Comparison of ENCODE assay signal across 15 cellular contexts in genomic region chr10:31158000-31158658, GRCh38.
DNase-seq lines count a peak whose midpoint lies in the region; ATAC-seq and TF ChIP-seq lines count a peak whose summit lies in the region.
"Had no signal": no experiment of that assay in that cellular context is flagged by ENCODE, and none has a peak within 500 bp of the region (broad histone marks: within the 10 kb centered on the region; RNA-seq: fewer than 3 reads in every experiment).

No MANE protein-coding gene starts in this region.

- H3K9me3 ChIP-seq in SK-N-SH = peaks cover 5% of the 10 kb centered on the region; the same call in 1 of the 2 replicates
- no peaks in the 10 kb centered on the region for H3K9me3 ChIP-seq in mesenchymal stem cell (ENCODE audit: control insufficient read depth, low read length)
- H3K9me3 ChIP-seq: HAP-1 had no signal

- DNase-seq in SK-N-SH (no peak), endothelial cell (ENCODE audit: low spot score) (no peak), mesenchymal stem cell (no peak)
- DNase-seq: activated T-cell treated with anti-CD3 and anti-CD28 coated beads, Interleukin-2, amount 50 U/mL, for 48 hours; naive B cell; NCI-H1694 treated with DMSO at 0.1 percent for 48 hours; spleen had no signal

- peaks cover 4% of the 10 kb centered on the region for H3K36me3 Mint-ChIP-seq in endothelial cell (ENCODE audit: low read depth, unreplicated experiment)
- H3K36me3 Mint-ChIP-seq: naive B cell had no signal

- CTCF ChIA-PET in SK-N-SH (lab: Yijun Ruan, JAX) = no interaction called here

- H3K27ac Mint-ChIP-seq in endothelial cell (ENCODE audit: unreplicated experiment) = peak overlapping the region; percentile 5
- H3K27ac Mint-ChIP-seq: IgD-negative memory B cell, naive B cell had no signal

- H4K8ac ChIP-seq in mesenchymal stem cell (ENCODE audit: low read length) = no peak overlapping the region

- H3K27ac ChIP-seq in SK-N-SH (ENCODE audit: low read depth in 2 of 2, low read length in 1 of 2) = peak overlapping the region; percentile 37 to 67; a peak in 3 of 4 replicates
- H3K27ac ChIP-seq in mesenchymal stem cell (ENCODE audit: low read length, poor library complexity, severe bottlenecking) = no peak overlapping the region
- peak overlapping the region; percentile 54 for H3K27ac ChIP-seq in urinary bladder (ENCODE audit: low read depth)

- H3K9me2 ChIP-seq in SK-N-SH = no peaks in the 10 kb centered on the region

- H2BK12ac ChIP-seq in mesenchymal stem cell (ENCODE audit: low read length in 2 of 2) = no peak overlapping the region

- H3K4me1 Mint-ChIP-seq in endothelial cell (ENCODE audit: unreplicated experiment) = peaks cover 8% of the 10 kb centered on the region
- H3K4me1 Mint-ChIP-seq: IgD-negative memory B cell, naive B cell had no signal

- H2AK5ac ChIP-seq in mesenchymal stem cell (ENCODE audit: low read length, severe bottlenecking) = no peak overlapping the region

- H3K27me3 ChIP-seq in SK-N-SH (ENCODE audit: insufficient read depth) = no peaks in the 10 kb centered on the region
- no peaks in the 10 kb centered on the region for H3K27me3 ChIP-seq in mesenchymal stem cell (ENCODE audit: control insufficient read depth in 1 of 2, insufficient read depth in 1 of 2, low read length in 2 of 2)
- H3K27me3 ChIP-seq: spleen had no signal

- H3K4me2 ChIP-seq in SK-N-SH (no peak overlapping the region), mesenchymal stem cell (ENCODE audit: low read length, poor library complexity, severe bottlenecking) (no peak overlapping the region)

- H3K4me3 ChIP-seq in SK-N-SH (ENCODE audit: low read depth in 2 of 2, low read length in 1 of 2) = no peak overlapping the region
- H3K4me3 ChIP-seq in mesenchymal stem cell (ENCODE audit: insufficient read depth in 1 of 2, low read depth in 1 of 2, low read length in 2 of 2) = peak overlapping the region in 1 of 2 experiments; percentile 50
- H3K4me3 ChIP-seq in urinary bladder (ENCODE audit: low read depth, low read length) = no peak overlapping the region
- H3K4me3 ChIP-seq: HAP-1, spleen had no signal

- H3F3A ChIP-seq in SK-N-SH (replicated peaks; ENCODE audit: insufficient read depth) = peaks cover 6% of the 10 kb centered on the region

- no peak for TF ChIP-seq EP300 in SK-N-SH (IDR thresholded peaks at IDR 0.05; ENCODE audit: borderline replicate concordance in 1 of 2, low read depth in 1 of 2, low read length in 1 of 2)

- TF ChIP-seq CTCF in SK-N-SH (IDR thresholded peaks at IDR 0.05) (no peak), endothelial cell (IDR thresholded peaks at IDR 0.05; ENCODE audit: unreplicated experiment) (no peak)

- H3K79me1 ChIP-seq in mesenchymal stem cell (replicated peaks; ENCODE audit: low read length, poor library complexity, severe bottlenecking) = no peaks in the 10 kb centered on the region

- H3K4ac ChIP-seq in mesenchymal stem cell (ENCODE audit: low read depth in 1 of 2, low read length in 2 of 2) = no peak overlapping the region

- ATAC-seq in SK-N-SH treated with all-trans-retinoic acid at 6 μM for 48 hours = no peak
- no peak for ATAC-seq in HG02610 (IDR thresholded peaks at IDR 0.05; ENCODE audit: unreplicated experiment)
- no peak for ATAC-seq in HG03469 (IDR thresholded peaks at IDR 0.05; ENCODE audit: unreplicated experiment)
- no peak for ATAC-seq in HG02938 (IDR thresholded peaks at IDR 0.05; ENCODE audit: unreplicated experiment)
- ATAC-seq: activated CD4-positive, CD25-positive, alpha-beta regulatory T cell treated with anti-CD3 and anti-CD28 coated beads, Interleukin-2, amount 50 U/mL, for 24 hours had no signal

- H3K4me1 ChIP-seq in SK-N-SH (ENCODE audit: control insufficient read depth in 1 of 2, insufficient read depth in 2 of 2, low read depth in 1 of 2, low read length in 1 of 2) (peaks cover 6 to 9% of the 10 kb centered on the region in 2 experiments; a peak in 3 of 4 replicates), mesenchymal stem cell (ENCODE audit: control insufficient read depth, insufficient read depth, low read depth, low read length) (peaks cover 3% of the 10 kb centered on the region), urinary bladder (ENCODE audit: insufficient read depth) (no peaks in the 10 kb centered on the region)
- H3K4me1 ChIP-seq: HAP-1 had no signal

- no peaks in the 10 kb centered on the region for H3K9me3 Mint-ChIP-seq in endothelial cell (ENCODE audit: unreplicated experiment)

- H3K9ac ChIP-seq in SK-N-SH (no peak overlapping the region), mesenchymal stem cell (ENCODE audit: low read length) (peak overlapping the region; percentile 53)

- H2BK15ac ChIP-seq in mesenchymal stem cell (ENCODE audit: low read depth, poor library complexity, severe bottlenecking) = no peak overlapping the region

- no peak overlapping the region; the same call in 1 of the 2 replicates for H2AFZ ChIP-seq in SK-N-SH (ENCODE audit: low read depth)
- no peak overlapping the region for H2AFZ ChIP-seq in mesenchymal stem cell (ENCODE audit: low read depth, low read length)

- no peak overlapping the region for H4K91ac ChIP-seq in mesenchymal stem cell (ENCODE audit: low read length)

- no peak for TF ChIP-seq RAD21 in SK-N-SH (IDR thresholded peaks at IDR 0.05; ENCODE audit: low read length)

- no peak overlapping the region for H3K4me3 Mint-ChIP-seq in endothelial cell (ENCODE audit: unreplicated experiment)
- H3K4me3 Mint-ChIP-seq: IgD-negative memory B cell, naive B cell had no signal

- H3K14ac ChIP-seq in mesenchymal stem cell (ENCODE audit: low read length in 2 of 2) = no peak overlapping the region

- 91% methylated on average over 9 of the region's 9 CpGs for WGBS in SK-N-SH (ENCODE audit: low lambda C conversion rate)
- WGBS in mesenchymal stem cell = 91% methylated on average over 7 of the region's 9 CpGs
- 56% methylated on average over 9 of the region's 9 CpGs for WGBS in urinary bladder

- no peaks in the 10 kb centered on the region for H3K27me3 Mint-ChIP-seq in endothelial cell (ENCODE audit: unreplicated experiment)
- H3K27me3 Mint-ChIP-seq: IgD-negative memory B cell, naive B cell had no signal

- H3K36me3 ChIP-seq in SK-N-SH (replicated peaks in 1 of 2; ENCODE audit: control insufficient read depth in 1 of 2, insufficient read depth in 2 of 2, low read length in 1 of 2) = peaks cover 0 to 5% of the 10 kb centered on the region in 2 experiments
- H3K36me3 ChIP-seq in mesenchymal stem cell (ENCODE audit: control insufficient read depth in 1 of 2, insufficient read depth in 2 of 2, low read depth in 1 of 2, low read length in 2 of 2) = no peaks in the 10 kb centered on the region
- H3K36me3 ChIP-seq in urinary bladder (ENCODE audit: insufficient read depth) = no peaks in the 10 kb centered on the region
- H3K36me3 ChIP-seq: HAP-1, spleen had no signal

- no peak overlapping the region for H2BK5ac ChIP-seq in mesenchymal stem cell (ENCODE audit: low read depth, low read length, poor library complexity, severe bottlenecking)

- POLR2A ChIA-PET in SK-N-SH (lab: Yijun Ruan, JAX) = no interaction called here

- no peaks in the 10 kb centered on the region for H3K79me2 ChIP-seq in SK-N-SH (ENCODE audit: insufficient read depth)

- H3K18ac ChIP-seq in mesenchymal stem cell (ENCODE audit: low read depth in 1 of 2, low read length in 2 of 2) = no peak overlapping the region

- H3K23ac ChIP-seq in mesenchymal stem cell (ENCODE audit: low read length in 2 of 2) = no peak overlapping the region

- no peak overlapping the region for H2BK120ac ChIP-seq in mesenchymal stem cell (ENCODE audit: low read depth, low read length)

- no peaks in the 10 kb centered on the region for H4K20me1 ChIP-seq in SK-N-SH (ENCODE audit: insufficient read depth)

TF ChIP-seq in SK-N-SH, 30 proteins besides CTCF, POLR2A, EP300 and RAD21 (continues in another document):
- TF ChIP-seq, protein P1, sequence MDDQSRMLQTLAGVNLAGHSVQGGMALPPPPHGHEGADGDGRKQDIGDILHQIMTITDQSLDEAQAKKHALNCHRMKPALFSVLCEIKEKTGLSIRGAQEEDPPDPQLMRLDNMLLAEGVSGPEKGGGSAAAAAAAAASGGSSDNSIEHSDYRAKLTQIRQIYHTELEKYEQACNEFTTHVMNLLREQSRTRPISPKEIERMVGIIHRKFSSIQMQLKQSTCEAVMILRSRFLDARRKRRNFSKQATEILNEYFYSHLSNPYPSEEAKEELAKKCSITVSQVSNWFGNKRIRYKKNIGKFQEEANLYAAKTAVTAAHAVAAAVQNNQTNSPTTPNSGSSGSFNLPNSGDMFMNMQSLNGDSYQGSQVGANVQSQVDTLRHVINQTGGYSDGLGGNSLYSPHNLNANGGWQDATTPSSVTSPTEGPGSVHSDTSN (IDR thresholded peaks at IDR 0.05) = no peak
- no peak for TF ChIP-seq TEAD4 (IDR thresholded peaks at IDR 0.05; ENCODE audit: borderline replicate concordance, insufficient read depth)
- no peak for TF ChIP-seq NRF1 (IDR thresholded peaks at IDR 0.05; ENCODE audit: low read depth, low read length)
- TF ChIP-seq, protein P2, sequence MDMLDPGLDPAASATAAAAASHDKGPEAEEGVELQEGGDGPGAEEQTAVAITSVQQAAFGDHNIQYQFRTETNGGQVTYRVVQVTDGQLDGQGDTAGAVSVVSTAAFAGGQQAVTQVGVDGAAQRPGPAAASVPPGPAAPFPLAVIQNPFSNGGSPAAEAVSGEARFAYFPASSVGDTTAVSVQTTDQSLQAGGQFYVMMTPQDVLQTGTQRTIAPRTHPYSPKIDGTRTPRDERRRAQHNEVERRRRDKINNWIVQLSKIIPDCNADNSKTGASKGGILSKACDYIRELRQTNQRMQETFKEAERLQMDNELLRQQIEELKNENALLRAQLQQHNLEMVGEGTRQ (IDR thresholded peaks at IDR 0.05; ENCODE audit: borderline replicate concordance, low read depth, low read length) = no peak

TF ChIP-seq in SK-N-SH treated with all-trans-retinoic acid at 6 μM for 48 hours, 23 proteins besides CTCF, POLR2A, EP300 and RAD21 (continues in another document):
- TF ChIP-seq SNAI2 (CRISPR knock-in tag; IDR thresholded peaks at IDR 0.05) = no peak
- no peak for TF ChIP-seq BACH2 (CRISPR knock-in tag; IDR thresholded peaks at IDR 0.05; ENCODE audit: borderline replicate concordance)
- TF ChIP-seq ZNF70 (CRISPR knock-in tag; IDR thresholded peaks at IDR 0.05) = no peak
- no peak for TF ChIP-seq ISL1 (CRISPR knock-in tag; IDR thresholded peaks at IDR 0.05)
- no peak for TF ChIP-seq ZC3H10 (CRISPR knock-in tag; IDR thresholded peaks at IDR 0.05)
- TF ChIP-seq, protein P3, sequence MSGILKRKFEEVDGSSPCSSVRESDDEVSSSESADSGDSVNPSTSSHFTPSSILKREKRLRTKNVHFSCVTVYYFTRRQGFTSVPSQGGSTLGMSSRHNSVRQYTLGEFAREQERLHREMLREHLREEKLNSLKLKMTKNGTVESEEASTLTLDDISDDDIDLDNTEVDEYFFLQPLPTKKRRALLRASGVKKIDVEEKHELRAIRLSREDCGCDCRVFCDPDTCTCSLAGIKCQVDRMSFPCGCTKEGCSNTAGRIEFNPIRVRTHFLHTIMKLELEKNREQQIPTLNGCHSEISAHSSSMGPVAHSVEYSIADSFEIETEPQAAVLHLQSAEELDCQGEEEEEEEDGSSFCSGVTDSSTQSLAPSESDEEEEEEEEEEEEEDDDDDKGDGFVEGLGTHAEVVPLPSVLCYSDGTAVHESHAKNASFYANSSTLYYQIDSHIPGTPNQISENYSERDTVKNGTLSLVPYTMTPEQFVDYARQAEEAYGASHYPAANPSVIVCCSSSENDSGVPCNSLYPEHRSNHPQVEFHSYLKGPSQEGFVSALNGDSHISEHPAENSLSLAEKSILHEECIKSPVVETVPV (CRISPR knock-in tag; IDR thresholded peaks at IDR 0.05) = no peak
- no peak for TF ChIP-seq ZNF8 (CRISPR knock-in tag; IDR thresholded peaks at IDR 0.05)
